Comparison of ENCODE assay signal across 2 cellular contexts in genomic region chr1:9340172-9340854, GRCh38.
TF ChIP-seq lines count a peak whose summit lies in the region.

No MANE protein-coding gene starts in this region.

TF ChIP-seq in WTC11, 78 proteins besides CTCF, POLR2A, EP300 and RAD21:
- TF ChIP-seq ZNF425 (CRISPR knock-in tag; conservative IDR thresholded peaks at IDR 0.05) (no peak), RORB (CRISPR knock-in tag; IDR thresholded peaks at IDR 0.05) (no peak), RELA (CRISPR knock-in tag; IDR thresholded peaks at IDR 0.05; ENCODE audit: borderline replicate concordance) (no peak), JUN (CRISPR knock-in tag; IDR thresholded peaks at IDR 0.05) (no peak), ATF6 (CRISPR knock-in tag; IDR thresholded peaks at IDR 0.05) (no peak)

TF ChIP-seq in endothelial cell of umbilical vein, 7 proteins besides CTCF, POLR2A, EP300 and RAD21:
- TF ChIP-seq POLR2AphosphoS5 (IDR thresholded peaks at IDR 0.05; ENCODE audit: insufficient read depth, low read depth, low read length) (no peak), MYC (IDR thresholded peaks at IDR 0.05; ENCODE audit: low read depth, low read length) (no peak), MAX (IDR thresholded peaks at IDR 0.05; ENCODE audit: insufficient read depth, insufficient read length) (no peak), GATA2 (IDR thresholded peaks at IDR 0.05; ENCODE audit: insufficient read depth, insufficient read length, low read depth, low read length) (no peak), FOS (IDR thresholded peaks at IDR 0.05; ENCODE audit: borderline replicate concordance, insufficient read depth, low read length) (no peak), EZH2 (IDR thresholded peaks at IDR 0.05; ENCODE audit: borderline replicate concordance, low read depth, low read length, severe bottlenecking) (no peak), JUN (IDR thresholded peaks at IDR 0.05; ENCODE audit: borderline replicate concordance, insufficient read depth, insufficient read length, low read depth) (no peak)
